In genomic region chr1:108327534-108328462, GRCh38 we compare ENCODE assay signal across 1 cellular context.
A peak's percentile ranks its signal among the peaks of the same experiment; 100 is the strongest.
TF ChIP-seq lines count a peak whose summit lies in the region.

No MANE protein-coding gene starts in this region.

TF ChIP-seq in K562, 482 proteins besides CTCF, POLR2A, EP300 and RAD21 (continued from another document and continues in another):
- TF ChIP-seq ARID4B (CRISPR knock-in tag; IDR thresholded peaks at IDR 0.05) = no peak
- no peak for TF ChIP-seq POLR2B (IDR thresholded peaks at IDR 0.05; ENCODE audit: low read depth, partially characterized antibody)
- TF ChIP-seq MEF2A (IDR thresholded peaks at IDR 0.05; ENCODE audit: control insufficient read depth, low read depth, low read length) = no peak
- no peak for TF ChIP-seq ZFP91 (CRISPR knock-in tag; IDR thresholded peaks at IDR 0.05)
- TF ChIP-seq ARID1B (IDR thresholded peaks at IDR 0.05) = peak; percentile 46; the same call in 1 of the 2 replicates
- TF ChIP-seq BRCA1 (IDR thresholded peaks at IDR 0.05) = no peak
- no peak for TF ChIP-seq BRCA1 (CRISPR knock-in tag; IDR thresholded peaks at IDR 0.05)
- no peak for TF ChIP-seq LARP7 (IDR thresholded peaks at IDR 0.05)
- no peak for TF ChIP-seq SPI1 (IDR thresholded peaks at IDR 0.05; ENCODE audit: borderline replicate concordance, low read depth, low read length)
- TF ChIP-seq NUFIP1 (IDR thresholded peaks at IDR 0.05; ENCODE audit: partially characterized antibody) = no peak
- TF ChIP-seq SRSF1 (IDR thresholded peaks at IDR 0.05; ENCODE audit: low read depth, low read length) = no peak
- no peak for TF ChIP-seq XRCC4 (IDR thresholded peaks at IDR 0.05; ENCODE audit: extremely low read depth, insufficient read depth, insufficient read length)
- no peak for TF ChIP-seq RFX5 (IDR thresholded peaks at IDR 0.05; ENCODE audit: low read depth, low read length)
- TF ChIP-seq EHMT2 (IDR thresholded peaks at IDR 0.05) = no peak
- no peak for TF ChIP-seq ZNF354B (CRISPR knock-in tag; IDR thresholded peaks at IDR 0.05)
- TF ChIP-seq CTCFL (IDR thresholded peaks at IDR 0.05; ENCODE audit: borderline replicate concordance, insufficient read depth, low read depth, low read length, poor library complexity, severe bottlenecking) = no peak
- no peak for TF ChIP-seq ZNF561 (CRISPR knock-in tag; conservative IDR thresholded peaks at IDR 0.05)
- TF ChIP-seq FOXJ3 (CRISPR knock-in tag; IDR thresholded peaks at IDR 0.05) = no peak
- 0 out of 2 replicates have a peak, but pooled peaks have one; percentile 20 for TF ChIP-seq SMC3 (conservative IDR thresholded peaks at IDR 0.05; ENCODE audit: insufficient read depth, low read depth, low read length)
- no peak for TF ChIP-seq TCFL5 (CRISPR knock-in tag; conservative IDR thresholded peaks at IDR 0.05)
- no peak for TF ChIP-seq USF2 (CRISPR knock-in tag; IDR thresholded peaks at IDR 0.05)
- no peak for TF ChIP-seq MTF1 (CRISPR knock-in tag; IDR thresholded peaks at IDR 0.05; ENCODE audit: borderline replicate concordance)
- TF ChIP-seq ZBTB7A (IDR thresholded peaks at IDR 0.05; ENCODE audit: borderline replicate concordance, control insufficient read depth, low read depth, low read length) = peak; percentile 40; the same call in 1 of the 2 replicates
- peak; percentile 36; the same call in 1 of the 2 replicates for TF ChIP-seq TFAP4 (CRISPR knock-in tag; IDR thresholded peaks at IDR 0.05; ENCODE audit: borderline replicate concordance)
- no peak for TF ChIP-seq SNIP1 (IDR thresholded peaks at IDR 0.05; ENCODE audit: low read depth)
- no peak for TF ChIP-seq NR1H2 (CRISPR knock-in tag; IDR thresholded peaks at IDR 0.05)
- no peak for TF ChIP-seq PBX2 (CRISPR knock-in tag; IDR thresholded peaks at IDR 0.05; ENCODE audit: low read depth)
- peak; percentile 51; the same call in 1 of the 2 replicates for TF ChIP-seq PBX2 (tag; conservative IDR thresholded peaks at IDR 0.05; ENCODE audit: low read depth)
- TF ChIP-seq THAP7 (CRISPR knock-in tag; IDR thresholded peaks at IDR 0.05) = no peak
- TF ChIP-seq MEIS2 (IDR thresholded peaks at IDR 0.05; ENCODE audit: partially characterized antibody) = peak; percentile 43
- no peak for TF ChIP-seq ZBED1 (IDR thresholded peaks at IDR 0.05)
- TF ChIP-seq TSHZ1 (CRISPR knock-in tag; IDR thresholded peaks at IDR 0.05) = no peak
- TF ChIP-seq RNF2 (IDR thresholded peaks at IDR 0.05) = no peak
- TF ChIP-seq RBM39 (optimal IDR thresholded peaks at IDR 0.05; ENCODE audit: low read depth, low read length) = no peak
- no peak for TF ChIP-seq ZBTB17 (CRISPR knock-in tag; IDR thresholded peaks at IDR 0.05)
- TF ChIP-seq C11orf30 (IDR thresholded peaks at IDR 0.05; ENCODE audit: low read depth) = peak; percentile 4; the same call in 1 of the 2 replicates
- TF ChIP-seq PPARD (CRISPR knock-in tag; IDR thresholded peaks at IDR 0.05) = no peak
- no peak for TF ChIP-seq MCM3 (IDR thresholded peaks at IDR 0.05)
- TF ChIP-seq SREBF1 (IDR thresholded peaks at IDR 0.05; ENCODE audit: borderline replicate concordance, low read depth, low read length) = no peak
- TF ChIP-seq ZNF57 (CRISPR knock-in tag; IDR thresholded peaks at IDR 0.05) = no peak
- TF ChIP-seq ZNF740 (CRISPR knock-in tag; IDR thresholded peaks at IDR 0.05) = no peak
- no peak for TF ChIP-seq ZNF740 (tag; IDR thresholded peaks at IDR 0.05)
- TF ChIP-seq TEAD4 (IDR thresholded peaks at IDR 0.05; ENCODE audit: low read length) = no peak
- TF ChIP-seq TEAD4 (CRISPR knock-in tag; IDR thresholded peaks at IDR 0.05; ENCODE audit: borderline replicate concordance) = no peak
- peak; percentile 95 for TF ChIP-seq SMAD4 (CRISPR knock-in tag; conservative IDR thresholded peaks at IDR 0.05)
- peak; percentile 58; the same call in 1 of the 2 replicates for TF ChIP-seq ATF7 (IDR thresholded peaks at IDR 0.05)
- no peak for TF ChIP-seq NCOA6 (IDR thresholded peaks at IDR 0.05)
- TF ChIP-seq FOSL1 (tag; conservative IDR thresholded peaks at IDR 0.05) = peak; percentile 57
- TF ChIP-seq POLR2H (tag; IDR thresholded peaks at IDR 0.05; ENCODE audit: low read depth) = 0 out of 2 replicates have a peak, but pooled peaks have one; percentile 28
- no peak for TF ChIP-seq ZBTB9 (CRISPR knock-in tag; IDR thresholded peaks at IDR 0.05)
